9 cellular contexts compared by ENCODE assay signal in the genomic region with DNA sequence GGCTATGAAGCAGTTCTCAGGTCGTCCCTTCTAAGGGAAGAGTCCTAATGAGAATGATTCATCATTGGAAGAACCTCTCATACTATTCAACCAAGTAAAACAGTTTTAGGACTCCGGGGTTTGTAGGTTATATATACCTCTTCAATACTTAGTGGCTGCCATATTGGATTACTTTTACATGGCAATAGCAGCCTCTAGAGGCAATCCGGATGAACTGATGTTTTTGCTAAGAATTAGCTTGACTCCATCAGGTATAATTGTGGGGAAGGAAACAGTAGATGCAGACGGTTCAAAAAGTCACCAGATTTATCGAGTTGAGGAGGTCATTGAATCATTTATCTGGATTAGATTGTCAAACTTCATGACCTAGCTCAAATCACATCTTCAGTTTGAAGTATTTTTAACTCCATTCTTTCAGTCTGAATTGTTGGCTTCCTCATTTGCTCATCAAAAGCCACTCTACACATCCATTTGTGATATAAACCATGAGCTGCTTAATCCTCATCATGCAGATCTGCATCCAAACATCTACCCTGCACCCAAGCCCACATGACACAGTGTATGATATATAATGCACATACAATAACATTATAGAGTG. TPM values are rescaled to one million over a fixed set of nuclear protein-coding genes. Genes with fewer than 3 reads are reported as not detected.
DNase-seq lines count a peak whose midpoint lies in the region; ATAC-seq lines count a peak whose summit lies in the region.
"Had no signal": no experiment of that assay in that cellular context is flagged by ENCODE, and none has a peak within 500 bp of the region (broad histone marks: within the 10 kb centered on the region; RNA-seq: fewer than 3 reads in every experiment).

No MANE protein-coding gene starts in this region.

- peak; percentile 8 for DNase-seq in NCI-H2107 treated with DMSO at 0.1 percent for 48 hours (lab: John Stamatoyannopoulos, UW; ENCODE audit: unreplicated experiment)
- DNase-seq in NCI-H2107 (lab: John Stamatoyannopoulos, UW): no peak
- DNase-seq in NT2/D1 (ENCODE audit: low read depth, low spot score): peak; percentile 9
- peak; percentile 53 to 57 for DNase-seq in dermis microvascular lymphatic vessel endothelial cell (ENCODE audit: low read depth in 2 of 2)
- no peak for DNase-seq in memory B cell (ENCODE audit: low spot score in 2 of 2)
- no peak for DNase-seq in occipital lobe (lab: John Stamatoyannopoulos, UW)

- no peaks in the 10 kb centered on the region for H3K36me3 Mint-ChIP-seq in memory B cell
- H3K36me3 Mint-ChIP-seq: CD8-positive, alpha-beta memory T cell had no signal

- ATAC-seq in GM21390 (IDR thresholded peaks at IDR 0.05; ENCODE audit: unreplicated experiment) (peak; percentile 96), HG03520 (IDR thresholded peaks at IDR 0.05; ENCODE audit: unreplicated experiment) (peak; percentile 98), memory B cell (ENCODE audit: low read depth) (peak; percentile 53)

- H3K27me3 ChIP-seq in NT2/D1 (ENCODE audit: insufficient read depth, insufficient read length): no peaks in the 10 kb centered on the region

- no peaks in the 10 kb centered on the region for H3K9me3 ChIP-seq in NT2/D1 (ENCODE audit: insufficient read depth, low read length)

- no peak overlapping the region for H3K4me3 ChIP-seq in NT2/D1 (ENCODE audit: insufficient read length, low read depth)

- no peak overlapping the region for H3K27ac Mint-ChIP-seq in memory B cell
- H3K27ac Mint-ChIP-seq: CD8-positive, alpha-beta memory T cell had no signal

- no peaks in the 10 kb centered on the region for H3K36me3 ChIP-seq in NT2/D1 (ENCODE audit: insufficient read depth, insufficient read length, low read length)

- H3K4me1 Mint-ChIP-seq in memory B cell: peaks cover 5% of the 10 kb centered on the region

- H3K9ac ChIP-seq in NT2/D1 (ENCODE audit: insufficient read length, low read depth): no peak overlapping the region

- no peaks in the 10 kb centered on the region for H3K4me1 ChIP-seq in NT2/D1 (ENCODE audit: insufficient read depth, insufficient read length)

- no peaks in the 10 kb centered on the region for H3K9me3 Mint-ChIP-seq in memory B cell
- H3K9me3 Mint-ChIP-seq: CD8-positive, alpha-beta memory T cell had no signal

- peaks cover 1% of the 10 kb centered on the region for H3K27me3 Mint-ChIP-seq in memory B cell

- H3K4me3 Mint-ChIP-seq in memory B cell: no peak overlapping the region
- H3K4me3 Mint-ChIP-seq: CD8-positive, alpha-beta memory T cell had no signal

RNA-seq across cellular contexts. Expression of gene GUCY1B1, which starts 28.4 kb away (rescaled TPM):
- total RNA-seq in dermis microvascular lymphatic vessel endothelial cell (7.3 and 8.7 TPM in 2 replicates), occipital lobe (60.8 TPM)

Comparison
In these comparisons a context has a peak if more than half of its experiments do, and no peak if none do; other contexts are left out.
1. DNase-seq: peak in NCI-H2107 treated with DMSO at 0.1 percent for 48 hours (single experiment), NT2/D1 (single experiment) and dermis microvascular lymphatic vessel endothelial cell (2 of 2); none in NCI-H2107 (single experiment), memory B cell (0 of 2) and occipital lobe (single experiment).
2. Peak in every context shown above with its lines, with median percentiles within 50 percentile points of each other: ATAC-seq.